In genomic region chr5:75568202-75568601, GRCh38 we compare ENCODE assay signal across 16 cellular contexts. TPM values are rescaled to one million over a fixed set of nuclear protein-coding genes. Genes with fewer than 3 reads are reported as not detected.
DNase-seq lines count a peak whose midpoint lies in the region; ATAC-seq and TF ChIP-seq lines count a peak whose summit lies in the region.
"Had no signal": no experiment of that assay in that cellular context is flagged by ENCODE, and none has a peak within 500 bp of the region (broad histone marks: within the 10 kb centered on the region; RNA-seq: fewer than 3 reads in every experiment).

No MANE protein-coding gene starts in this region.

- H3K27me3 Mint-ChIP-seq in chondrocyte (ENCODE audit: low read depth): no peaks in the 10 kb centered on the region

- H3K4me1 Mint-ChIP-seq in chondrocyte (ENCODE audit: low read depth): peaks cover 39% of the 10 kb centered on the region

- no peaks in the 10 kb centered on the region for H3K9me2 ChIP-seq in Karpas-422 (replicated peaks; ENCODE audit: insufficient read depth, low read length)

- DNase-seq in GM10248 (ENCODE audit: extremely low spot score) (peak; percentile 10), Karpas-422 (no peak), chondrocyte (ENCODE audit: low spot score) (no peak), stomach (no peak), NCI-H1694 treated with DMSO at 0.1 percent for 48 hours (lab: John Stamatoyannopoulos, UW) (no peak)
- DNase-seq: activated effector memory CD4-positive, alpha-beta T cell treated with Interleukin-2 at 50 U/mL for 16 hours; GF-D8; heart right ventricle; left lung; natural killer cell; NCI-H1436; NCI-H748 treated with DMSO at 0.1 percent for 48 hours; right cardiac atrium; Right ventricle myocardium superior had no signal

- H3K27ac Mint-ChIP-seq in chondrocyte (ENCODE audit: unreplicated experiment): peak overlapping the region; percentile 92

- POLR2A ChIA-PET in GM10248 (lab: Yijun Ruan, JAX): interaction anchor here (0.8 kb wide), 1 partner anchor 11 kb away, joined by 3 read pairs; no protein-coding TSS in a partner anchor

- no peaks in the 10 kb centered on the region for H3K9me3 ChIP-seq in Karpas-422 (ENCODE audit: low read length)
- peaks cover 0 to 12% (median 6%) of the 10 kb centered on the region in 4 donors for H3K9me3 ChIP-seq in stomach

- TF ChIP-seq POLR2A in stomach (IDR thresholded peaks at IDR 0.05): no peak

- no peak overlapping the region for H2AFZ ChIP-seq in Karpas-422 (ENCODE audit: low read length)

- TF ChIP-seq EP300 in stomach (IDR thresholded peaks at IDR 0.05): no peak

- TF ChIP-seq CTCF in GM10248 (IDR thresholded peaks at IDR 0.05; ENCODE audit: control extremely low read depth, extremely low read depth, low read depth, missing control alignments) (no peak), chondrocyte (IDR thresholded peaks at IDR 0.05) (no peak), stomach (IDR thresholded peaks at IDR 0.05) (no peak)

- CTCF ChIA-PET in GM10248 (lab: Yijun Ruan, JAX): interaction anchor here (1.0 to 1.8 kb wide), 7 partner anchors 9 to 187 kb away, joined by 3 to 9 read pairs (median 4); no protein-coding TSS in a partner anchor

- H4K20me1 ChIP-seq in Karpas-422 (ENCODE audit: insufficient read depth, low read depth, low read length): no peaks in the 10 kb centered on the region

- H3K4me1 ChIP-seq in Karpas-422 (ENCODE audit: low read length) (peaks cover 33% of the 10 kb centered on the region), stomach (peaks cover 6 to 47% (median 20%) of the 10 kb centered on the region in 4 donors)

- intact Hi-C loops in stomach (cut with DNase I; ENCODE audit: low total_unique reads): no loop called here

- H3K36me3 ChIP-seq in Karpas-422 (ENCODE audit: insufficient read depth, low read length) (no peaks in the 10 kb centered on the region), stomach (peaks cover 0 to 16% (median 8%) of the 10 kb centered on the region in 4 donors)

- H3K4me3 ChIP-seq in Karpas-422 (ENCODE audit: low read length) (no peak overlapping the region), stomach (no peak overlapping the region)
- H3K4me3 ChIP-seq: heart right ventricle, left lung had no signal

- H3K79me2 ChIP-seq in Karpas-422 (ENCODE audit: low read length): peaks cover 18% of the 10 kb centered on the region; the same call in 1 of the 2 replicates

- H3K27me3 ChIP-seq in Karpas-422 (ENCODE audit: low read length): no peaks in the 10 kb centered on the region
- no peaks in the 10 kb centered on the region for H3K27me3 ChIP-seq in stomach
- H3K27me3 ChIP-seq: heart right ventricle, left lung had no signal

- peak overlapping the region; percentile 28 for H3K4me2 ChIP-seq in Karpas-422 (ENCODE audit: low read depth, low read length, poor library complexity, severe bottlenecking)

- 67 to 83% (median 80%) methylated on average over 2 of the region's 2 CpGs for WGBS in stomach, 5 donors

- H3K9me3 Mint-ChIP-seq in chondrocyte (ENCODE audit: low read depth): peaks cover 16% of the 10 kb centered on the region

- H3K27ac ChIP-seq in Karpas-422 (ENCODE audit: low read length) (no peak overlapping the region), stomach (no peak overlapping the region)

- no peak overlapping the region for H3K4me3 Mint-ChIP-seq in chondrocyte (ENCODE audit: unreplicated experiment)
- H3K4me3 Mint-ChIP-seq: natural killer cell had no signal

- peak; percentile 42 for ATAC-seq in GM19351 (IDR thresholded peaks at IDR 0.05; ENCODE audit: unreplicated experiment)
- no peak for ATAC-seq in HG02588 (IDR thresholded peaks at IDR 0.05; ENCODE audit: unreplicated experiment)

- H3K9ac ChIP-seq in Karpas-422 (ENCODE audit: low read length): 0 out of 2 replicates have a peak overlapping the region, but pooled peaks have one; percentile 16

- peaks cover 10% of the 10 kb centered on the region for H3K36me3 Mint-ChIP-seq in chondrocyte (ENCODE audit: low read depth)

RNA-seq across cellular contexts. Expression of gene ANKDD1B, which starts 43.1 kb away (rescaled TPM):
- total RNA-seq in Karpas-422 (2014; rRNA removed; shearing (Covaris generic); ENCODE audit: low replicate concordance): 0.52 and 0.54 TPM in 2 replicates
- 0.42 to 1.2 TPM (median 0.72 TPM) in 3 replicates for total RNA-seq in chondrocyte
- total RNA-seq in stomach: 10 to 100 TPM in 1 of 5 donors, 1 to 10 TPM in 2, not detected in 2; 6.2 to 11.6 (median 7.7) TPM
- 1 to 10 TPM in 1 of 3 donors, under 1 TPM in 2; 0.37 to 1.1 (median 0.85) TPM for polyA plus RNA-seq in stomach
- total RNA-seq: Right ventricle myocardium superior had no signal

RNA-seq across cellular contexts. Expression of gene POLK, which starts 56.5 kb away (rescaled TPM):
- 14.2 and 28.4 TPM in 2 replicates for total RNA-seq in Karpas-422 (2014; rRNA removed; shearing (Covaris generic); ENCODE audit: low replicate concordance)
- total RNA-seq in chondrocyte: 26.5 to 35.5 TPM (median 26.5 TPM) in 3 replicates
- 100 to 1,000 TPM in 1 of 5 donors, 10 to 100 TPM in 4; 11.9 to 145 (median 69.2) TPM for total RNA-seq in stomach
- 1 to 10 TPM; 3.7 to 4.7 (median 4.6) TPM for polyA plus RNA-seq in stomach

RNA-seq across cellular contexts. Expression of gene CERT1, which starts 56.8 kb away (rescaled TPM):
- 20.6 and 49.8 TPM in 2 replicates for total RNA-seq in Karpas-422 (2014; rRNA removed; shearing (Covaris generic); ENCODE audit: low replicate concordance)
- total RNA-seq in chondrocyte (28.8 to 36.5 TPM (median 36.2 TPM) in 3 replicates), stomach (10 to 100 TPM; 19.1 to 81.0 (median 41.3) TPM)
- polyA plus RNA-seq in stomach: 10 to 100 TPM in 1 of 3 donors, 1 to 10 TPM in 2; 7.3 to 10.5 (median 9.0) TPM
